1 cellular context compared by ENCODE assay signal in the genomic region with DNA sequence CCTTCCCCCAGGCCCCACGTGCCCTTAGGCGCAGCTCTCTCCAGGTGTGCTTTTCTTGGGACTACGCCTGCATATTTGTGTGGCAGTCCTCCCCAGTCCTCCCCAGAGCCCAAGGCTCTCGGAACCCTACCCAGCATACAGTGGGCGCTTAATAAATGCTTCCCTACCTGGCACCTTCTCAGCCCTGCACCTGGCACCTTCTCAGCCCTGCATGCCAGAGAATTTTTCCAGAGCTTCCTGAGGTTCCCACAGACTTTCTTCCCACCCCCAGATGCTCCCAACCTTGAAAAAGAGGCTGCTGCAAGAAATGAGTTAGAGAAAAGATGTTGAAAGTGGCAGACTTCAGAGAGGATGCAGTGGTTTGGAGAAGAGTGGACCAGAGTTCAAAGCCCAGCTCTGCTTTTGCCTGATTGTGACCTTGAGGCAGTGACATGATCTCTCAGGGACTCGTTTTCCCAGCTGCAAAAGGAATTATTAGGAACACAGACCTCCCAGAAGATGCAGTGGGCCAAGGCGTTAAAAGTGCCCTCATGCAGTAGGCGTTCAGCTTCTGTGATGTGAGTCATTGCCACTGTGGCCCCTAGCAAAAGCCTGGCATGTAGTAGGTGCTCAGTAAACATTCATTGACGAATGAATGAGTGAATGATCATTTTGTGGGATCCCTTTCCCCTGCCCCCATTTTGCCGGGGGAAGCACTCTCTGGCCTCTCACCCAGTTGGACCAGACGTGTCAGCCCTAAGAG.
TF ChIP-seq lines count a peak whose summit lies in the region.

No MANE protein-coding gene starts in this region.

TF ChIP-seq in WTC11, 78 proteins besides CTCF, POLR2A, EP300 and RAD21 (continued from another document):
- no peak for TF ChIP-seq CBFB (CRISPR knock-in tag; IDR thresholded peaks at IDR 0.05; ENCODE audit: low read depth)
- no peak for TF ChIP-seq ZNF219 (CRISPR knock-in tag; IDR thresholded peaks at IDR 0.05; ENCODE audit: borderline replicate concordance)
- TF ChIP-seq, protein P1, sequence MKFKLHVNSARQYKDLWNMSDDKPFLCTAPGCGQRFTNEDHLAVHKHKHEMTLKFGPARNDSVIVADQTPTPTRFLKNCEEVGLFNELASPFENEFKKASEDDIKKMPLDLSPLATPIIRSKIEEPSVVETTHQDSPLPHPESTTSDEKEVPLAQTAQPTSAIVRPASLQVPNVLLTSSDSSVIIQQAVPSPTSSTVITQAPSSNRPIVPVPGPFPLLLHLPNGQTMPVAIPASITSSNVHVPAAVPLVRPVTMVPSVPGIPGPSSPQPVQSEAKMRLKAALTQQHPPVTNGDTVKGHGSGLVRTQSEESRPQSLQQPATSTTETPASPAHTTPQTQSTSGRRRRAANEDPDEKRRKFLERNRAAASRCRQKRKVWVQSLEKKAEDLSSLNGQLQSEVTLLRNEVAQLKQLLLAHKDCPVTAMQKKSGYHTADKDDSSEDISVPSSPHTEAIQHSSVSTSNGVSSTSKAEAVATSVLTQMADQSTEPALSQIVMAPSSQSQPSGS (CRISPR knock-in tag; IDR thresholded peaks at IDR 0.05; ENCODE audit: borderline replicate concordance, low read depth): no peak
